Comparison of ENCODE assay signal across 20 cellular contexts in the genomic region with DNA sequence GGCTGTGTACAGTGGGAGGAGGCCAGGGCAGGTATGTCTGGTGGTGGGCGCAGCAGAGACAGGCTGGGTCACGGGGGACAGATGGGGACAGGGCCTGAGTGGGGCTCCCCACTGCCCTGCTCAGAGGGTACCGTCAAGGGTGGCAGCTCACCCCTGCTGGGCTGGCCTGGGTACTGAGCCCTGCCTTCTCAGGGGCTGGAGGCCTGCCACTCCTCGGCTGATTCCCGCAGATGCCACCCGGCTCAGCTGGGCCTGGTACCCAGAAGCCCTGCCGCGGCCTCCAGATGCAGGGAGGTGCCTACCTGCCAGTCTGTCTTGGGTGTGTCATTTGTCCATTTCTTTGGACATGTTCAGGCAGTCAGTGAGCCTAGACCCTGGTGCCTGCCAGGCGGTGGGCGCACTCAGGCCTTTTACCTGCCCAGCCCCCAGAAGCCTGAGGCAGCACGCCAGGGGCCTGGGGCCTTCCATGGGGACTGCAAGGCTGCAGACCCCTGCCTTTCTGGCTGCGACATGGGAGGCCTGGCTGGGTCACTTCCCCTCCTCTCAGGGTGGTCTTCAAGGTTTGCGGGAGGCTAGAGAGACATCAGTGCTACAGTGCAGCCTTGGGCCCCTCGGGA. TPM values are rescaled to one million over a fixed set of nuclear protein-coding genes. Genes with fewer than 3 reads are reported as not detected.
DNase-seq lines count a peak whose midpoint lies in the region; ATAC-seq and TF ChIP-seq lines count a peak whose summit lies in the region.
"Had no signal": no experiment of that assay in that cellular context is flagged by ENCODE, and none has a peak within 500 bp of the region (broad histone marks: within the 10 kb centered on the region; RNA-seq: fewer than 3 reads in every experiment).

No MANE protein-coding gene starts in this region.

- H3K27me3 ChIP-seq in dorsolateral prefrontal cortex, result peaks cover 0 to 4% (median 0%) of the 10 kb centered on the region in 45 donors
- no peaks in the 10 kb centered on the region for H3K27me3 ChIP-seq in mucosa of rectum (ENCODE audit: control insufficient read depth in 2 of 2, insufficient read depth in 2 of 2, low read length in 2 of 2)
- H3K27me3 ChIP-seq in tibial nerve, result peaks cover 0 to 15% of the 10 kb centered on the region in 2 donors
- no peaks in the 10 kb centered on the region for H3K27me3 ChIP-seq in MG63

- H3K4me3 ChIP-seq in dorsolateral prefrontal cortex (no peak overlapping the region), mucosa of rectum (ENCODE audit: low read length in 2 of 2) (no peak overlapping the region), tibial nerve (no peak overlapping the region), MG63 (no peak overlapping the region)
- H3K4me3 ChIP-seq: esophagus muscularis mucosa, thoracic aorta had no signal

- H3K9me3 ChIP-seq in mucosa of rectum (ENCODE audit: control insufficient read depth in 2 of 2, low read length in 2 of 2) (no peaks in the 10 kb centered on the region), tibial nerve (no peaks in the 10 kb centered on the region), MG63 (no peaks in the 10 kb centered on the region)
- H3K9me3 ChIP-seq: esophagus muscularis mucosa, thoracic aorta had no signal

- H3K9ac ChIP-seq in mucosa of rectum (ENCODE audit: low read depth in 1 of 2, low read length in 2 of 2), result peak overlapping the region; percentile 24 to 58

- ATAC-seq in left cardiac atrium (no peak), GM19328 (IDR thresholded peaks at IDR 0.05; ENCODE audit: unreplicated experiment) (no peak)
- ATAC-seq in activated CD4-positive, CD25-positive, alpha-beta regulatory T cell treated with anti-CD3 and anti-CD28 coated beads, Interleukin-2, amount 50 U/mL, for 24 hours, result no peak
- ATAC-seq: activated naive CD4-positive, alpha-beta T cell treated with anti-CD3 and anti-CD28 coated beads, Interleukin-2, amount 50 U/mL, for 72 hours had no signal

- DNase-seq in cardiac septum (ENCODE audit: low spot score) (peak; percentile 75), left cardiac atrium (no peak), dorsolateral prefrontal cortex (peak in 2 of 10 donors; percentile 40 to 46), tibial nerve (ENCODE audit: low spot score in 2 of 2) (peak in 1 of 2 donors; percentile 7), MG63 (no peak)
- DNase-seq: activated CD4-positive, alpha-beta T cell treated with anti-CD3 and anti-CD28 coated beads, Interleukin-2, amount 10 ng/mL, durations not matched to agents 24 days and 14 days; cerebellar nuclear complex; foreskin melanocyte; HCEC 1CT; NCI-H2081; NCI-H345; NCI-H774 had no signal

- H3K4me1 ChIP-seq in mucosa of rectum (ENCODE audit: control insufficient read depth in 2 of 2, insufficient read depth in 2 of 2, low read length in 2 of 2), result peaks cover 24 to 29% of the 10 kb centered on the region in 2 donors
- H3K4me1 ChIP-seq in tibial nerve, result peaks cover 0 to 67% (median 34%) of the 10 kb centered on the region in 4 donors

- peak in 1 of 56 donors; percentile 9 for TF ChIP-seq CTCF in dorsolateral prefrontal cortex (IDR thresholded peaks at IDR 0.05 in 54 of 56, conservative IDR thresholded peaks at IDR 0.05 in 2 of 56; ENCODE audit: low read depth in 1 of 56, partially characterized antibody in 56 of 56)
- no peak for TF ChIP-seq CTCF in tibial nerve (IDR thresholded peaks at IDR 0.05)

- H3K36me3 ChIP-seq in mucosa of rectum (ENCODE audit: control insufficient read depth in 2 of 2, insufficient read depth in 2 of 2, low read length in 2 of 2) (peaks cover 0 to 2% of the 10 kb centered on the region in 2 donors), tibial nerve (no peaks in the 10 kb centered on the region), MG63 (peaks cover 9% of the 10 kb centered on the region)
- H3K36me3 ChIP-seq: esophagus muscularis mucosa, thoracic aorta had no signal

- TF ChIP-seq POLR2A in tibial nerve (IDR thresholded peaks at IDR 0.05), result no peak

- 82 to 88% methylated on average over 3 to 9 of the region's 14 CpGs for WGBS in tibial nerve, 2 donors

- no peak for TF ChIP-seq EP300 in tibial nerve (IDR thresholded peaks at IDR 0.05)

- H3K27ac ChIP-seq in dorsolateral prefrontal cortex (peak overlapping the region; percentile 76 to 99 (median 97)), mucosa of rectum (ENCODE audit: low read depth in 2 of 2, low read length in 2 of 2) (peak overlapping the region; percentile 96 to 97), tibial nerve (peak overlapping the region; percentile 63 to 92 (median 86))
- H3K27ac ChIP-seq: C4-2B, esophagus muscularis mucosa, HL-60, thoracic aorta had no signal

- intact Hi-C loops in cardiac septum (cut with DNase I), result no loop called here
- intact Hi-C loops in left cardiac atrium (cut with DNase I), result loop anchor here in 1 of 2 donors (10.0 kb wide), 1 partner anchor 181 kb away; no protein-coding TSS in a partner anchor
- intact Hi-C loops in dorsolateral prefrontal cortex (cut with DNase I), result loop anchor here in 1 of 2 donors (5.0 kb wide), 1 partner anchor 379 kb away; a partner anchor contains a TSS

RNA-seq across cellular contexts. Expression of a gene that starts 3.3 kb away (rescaled TPM):
- total RNA-seq in cardiac septum (1.1 TPM), left cardiac atrium (1 to 10 TPM in 1 of 2 donors, under 1 TPM in 1; 0.77 to 1.2 TPM), dorsolateral prefrontal cortex (10 to 100 TPM in 119 of 120 experiments, 1 to 10 TPM in 1; 9.4 to 82.0 (median 34.1) TPM), tibial nerve (10 to 100 TPM in 3 of 4 donors, 1 to 10 TPM in 1; 6.9 to 24.0 (median 10.7) TPM)
- 1.1 and 4.1 TPM in 2 replicates for total RNA-seq in MG63 (2014; rRNA removed; shearing (Covaris generic); ENCODE audit: low replicate concordance)
